ENCODE assay signal across 31 cellular contexts in the genomic region with DNA sequence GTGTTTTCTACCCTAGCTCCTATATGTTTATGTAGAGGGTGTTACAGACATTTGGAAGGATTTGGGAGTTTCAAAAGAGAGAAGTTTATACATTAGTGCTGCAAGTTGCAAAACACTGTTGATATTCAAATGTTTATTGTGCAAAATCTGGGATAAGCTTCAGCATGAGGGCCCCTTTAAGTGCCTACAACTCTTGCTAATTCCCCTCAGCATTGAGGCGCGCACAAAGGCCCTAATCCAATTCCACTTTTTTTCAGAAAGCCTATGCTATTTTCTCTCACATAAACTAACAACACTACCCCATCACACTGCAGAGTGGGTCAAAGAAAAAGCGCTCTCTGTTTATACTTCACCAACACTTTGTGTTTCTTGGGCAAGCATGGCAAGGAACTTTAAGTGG.
"Had no signal": no experiment of that assay in that cellular context is flagged by ENCODE, and none has a peak within 500 bp of the region (broad histone marks: within the 10 kb centered on the region; RNA-seq: fewer than 3 reads in every experiment).

No MANE protein-coding gene starts in this region.

- DNase-seq: activated CD4-positive, alpha-beta T cell treated with anti-CD3 and anti-CD28 coated beads for 36 hours; activated CD4-positive, alpha-beta T cell treated with anti-CD3 and anti-CD28 coated beads, Interleukin-2, amount 10 ng/mL, durations not matched to agents 24 days and 14 days; activated CD4-positive, alpha-beta T cell treated with anti-CD3 and anti-CD28 coated beads, Interleukin-2, amount 50 U/mL, for 4 hours; activated CD4-positive, CD25-positive, alpha-beta regulatory T cell; activated CD4-positive, CD25-positive, alpha-beta regulatory T cell treated with anti-CD3 and anti-CD28 coated beads, Interleukin-2, amount 50 U/mL, for 72 hours; activated CD8-positive, alpha-beta memory T cell treated with anti-CD3 and anti-CD28 coated beads for 24 hours; activated CD8-positive, alpha-beta T cell treated with anti-CD3 and anti-CD28 coated beads for 36 hours; activated effector memory CD4-positive, alpha-beta T cell treated with Interleukin-2 at 50 U/mL for 16 hours; activated gamma-delta T cell treated with Interleukin-2 at 50 U/mL for 16 hours; activated naive CD4-positive, alpha-beta T cell treated with anti-CD3 and anti-CD28 coated beads, Interleukin-2, amount 50 U/mL, for 16 hours; activated naive CD4-positive, alpha-beta T cell treated with Interleukin-2 at 50 U/mL for 16 hours; activated T-cell treated with anti-CD3 and anti-CD28 coated beads, Interleukin-2, amount 50 U/mL, for 4 hours; amniotic stem cell; anterior cingulate cortex; body of pancreas; caudate nucleus; cortex of kidney; dermis blood vessel endothelial cell; effector CD8-positive, alpha-beta T cell; esophagus squamous epithelium; foreskin melanocyte; T-helper 1 cell; T-helper 17 cell had no signal

- H3K4me1 Mint-ChIP-seq: activated CD4-positive, alpha-beta T cell treated with anti-CD3 and anti-CD28 coated beads for 36 hours; activated CD4-positive, alpha-beta T cell treated with anti-CD3 and anti-CD28 coated beads, Interleukin-2, amount 10 ng/mL, durations not matched to agents 24 days and 14 days; activated T-helper 17 cell treated with anti-CD3 and anti-CD28 coated beads, Interleukin-2, amount 50 U/mL, for 72 hours; T-helper 17 cell had no signal

- FAIRE-seq: colon, endometrium, endothelial cell of umbilical vein had no signal

- H3K27me3 Mint-ChIP-seq: activated CD4-positive, alpha-beta T cell treated with anti-CD3 and anti-CD28 coated beads, Interleukin-2, amount 10 ng/mL, durations not matched to agents 24 days and 14 days; activated CD8-positive, alpha-beta T cell treated with anti-CD3 and anti-CD28 coated beads for 36 hours; T-helper 17 cell had no signal

- H3K9me3 Mint-ChIP-seq: activated CD4-positive, alpha-beta T cell treated with anti-CD3 and anti-CD28 coated beads, Interleukin-2, amount 10 ng/mL, durations not matched to agents 24 days and 14 days; activated CD8-positive, alpha-beta T cell treated with anti-CD3 and anti-CD28 coated beads for 36 hours; activated T-cell treated with anti-CD3 and anti-CD28 coated beads, Interleukin-2, amount 50 U/mL, for 4 hours; activated T-helper 17 cell treated with anti-CD3 and anti-CD28 coated beads, Interleukin-2, amount 50 U/mL, for 72 hours; T-helper 2 cell treated with Interferon-gamma antibody and Interleukin-4, amounts not matched to agents 5 μg/mL and 100 μg/mL, for 36 hours had no signal

- H3K36me3 Mint-ChIP-seq: activated naive CD8-positive, alpha-beta T cell had no signal

- H3K9me3 ChIP-seq: body of pancreas, esophagus squamous epithelium, gastroesophageal sphincter had no signal

- H3K4me3 ChIP-seq: body of pancreas, esophagus squamous epithelium, gastroesophageal sphincter had no signal

- H3K27ac ChIP-seq: body of pancreas, epithelial cell of prostate, esophagus squamous epithelium, gastroesophageal sphincter had no signal

- H3K36me3 ChIP-seq: esophagus squamous epithelium, gastroesophageal sphincter had no signal

- H3K27ac Mint-ChIP-seq: activated CD4-positive, alpha-beta T cell treated with anti-CD3 and anti-CD28 coated beads for 36 hours; activated CD4-positive, alpha-beta T cell treated with anti-CD3 and anti-CD28 coated beads, Interleukin-2, amount 10 ng/mL, durations not matched to agents 24 days and 14 days; activated CD8-positive, alpha-beta T cell treated with anti-CD3 and anti-CD28 coated beads for 36 hours; activated naive CD8-positive, alpha-beta T cell; activated T-helper 17 cell treated with anti-CD3 and anti-CD28 coated beads, Interleukin-2, amount 50 U/mL, for 72 hours; T-helper 17 cell; T-helper 2 cell treated with Interferon-gamma antibody and Interleukin-4, amounts not matched to agents 5 μg/mL and 100 μg/mL, for 36 hours had no signal

- H3K4me1 ChIP-seq: body of pancreas, esophagus squamous epithelium, gastroesophageal sphincter had no signal

- H3K27me3 ChIP-seq: body of pancreas, esophagus squamous epithelium, gastroesophageal sphincter had no signal

- H3K4me3 Mint-ChIP-seq: activated CD4-positive, alpha-beta T cell treated with anti-CD3 and anti-CD28 coated beads for 36 hours; activated CD4-positive, alpha-beta T cell treated with anti-CD3 and anti-CD28 coated beads, Interleukin-2, amount 10 ng/mL, durations not matched to agents 24 days and 14 days; activated CD8-positive, alpha-beta T cell treated with anti-CD3 and anti-CD28 coated beads for 36 hours; activated naive CD8-positive, alpha-beta T cell; activated T-cell treated with anti-CD3 and anti-CD28 coated beads, Interleukin-2, amount 50 U/mL, for 4 hours; activated T-helper 17 cell treated with anti-CD3 and anti-CD28 coated beads, Interleukin-2, amount 50 U/mL, for 72 hours; T-helper 17 cell; T-helper 2 cell treated with Interferon-gamma antibody and Interleukin-4, amounts not matched to agents 5 μg/mL and 100 μg/mL, for 36 hours had no signal
